ENCODE assay signal across 17 cellular contexts in the genomic region with DNA sequence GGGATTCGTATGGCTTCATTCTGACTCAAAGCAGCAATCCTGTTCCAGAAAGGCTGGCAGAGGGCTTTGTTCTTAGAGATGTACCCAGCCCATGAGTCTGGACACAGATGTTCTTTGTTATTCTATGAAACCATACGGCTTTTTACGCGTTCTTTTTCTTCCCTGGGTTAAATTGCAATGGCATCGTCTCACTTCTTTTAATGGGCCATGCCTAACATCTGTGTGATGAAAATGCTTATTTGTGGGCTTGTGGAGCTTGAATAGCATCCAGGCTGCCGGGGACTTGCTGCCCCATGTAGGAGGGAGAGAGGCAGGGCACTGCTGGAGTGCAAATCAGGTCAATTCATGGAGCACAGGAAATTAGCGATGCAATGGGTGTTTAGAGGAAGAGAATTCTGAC. TPM values are rescaled to one million over a fixed set of nuclear protein-coding genes. Genes with fewer than 3 reads are reported as not detected.
DNase-seq lines count a peak whose midpoint lies in the region; TF ChIP-seq lines count a peak whose summit lies in the region.
"Had no signal": no experiment of that assay in that cellular context is flagged by ENCODE, and none has a peak within 500 bp of the region (broad histone marks: within the 10 kb centered on the region; RNA-seq: fewer than 3 reads in every experiment).

No MANE protein-coding gene starts in this region.

- no peaks in the 10 kb centered on the region for H3K9me3 ChIP-seq in right atrium auricular region
- H3K9me3 ChIP-seq: transverse colon had no signal

- DNase-seq in DMS 273 (lab: John Stamatoyannopoulos, UW; ENCODE audit: unreplicated experiment) (peak; percentile 57), DMS 273 treated with DMSO at 0.1 percent for 48 hours (lab: John Stamatoyannopoulos, UW) (no peak), NCI-H69 (lab: John Stamatoyannopoulos, UW) (peak; percentile 55), epidermal melanocyte (ENCODE audit: insufficient read length, low spot score) (peak; percentile 80), skeletal muscle cell (ENCODE audit: low read depth) (peak; percentile 76), right atrium auricular region (ENCODE audit: low spot score) (no peak), amniotic stem cell (lab: John Stamatoyannopoulos, UW) (no peak)
- DNase-seq in stimulated activated CD4-positive, alpha-beta T cell treated with anti-CD3 and anti-CD28 coated beads, Interleukin-4, amount 100 ng/mL, for 1 hour, result no peak
- DNase-seq: activated CD4-positive, CD25-positive, alpha-beta regulatory T cell; activated effector memory CD4-positive, alpha-beta T cell treated with anti-CD3 and anti-CD28 coated beads, Interleukin-2, amount 50 U/mL, for 16 hours; NCI-H2081 treated with DMSO at 0.1 percent for 48 hours; transverse colon had no signal

- no peaks in the 10 kb centered on the region for H3K4me1 ChIP-seq in right atrium auricular region
- H3K4me1 ChIP-seq: neural progenitor cell had no signal

- no peak overlapping the region for H3K27ac ChIP-seq in right atrium auricular region
- H3K27ac ChIP-seq: 22Rv1, cardiac muscle cell, neural progenitor cell, transverse colon had no signal

- TF ChIP-seq CTCF in right atrium auricular region (IDR thresholded peaks at IDR 0.05), result no peak

- no peaks in the 10 kb centered on the region for H3K36me3 ChIP-seq in right atrium auricular region
- H3K36me3 ChIP-seq: cardiac muscle cell, neural progenitor cell, transverse colon had no signal

- H3K4me3 ChIP-seq in skeletal muscle cell (ENCODE audit: low read depth, low read length) (no peak overlapping the region), right atrium auricular region (no peak overlapping the region)
- H3K4me3 ChIP-seq: cardiac muscle cell, K562, neural progenitor cell, smooth muscle cell, transverse colon had no signal

- H3K27me3 ChIP-seq in right atrium auricular region, result no peaks in the 10 kb centered on the region
- H3K27me3 ChIP-seq: cardiac muscle cell, neural progenitor cell, transverse colon had no signal

RNA-seq across cellular contexts. Expression of gene FAM50B, which starts 19.4 kb away (rescaled TPM):
- total RNA-seq in right atrium auricular region, result 10 to 100 TPM; 10.0 to 19.6 TPM

Comparison
In these comparisons a context has a peak if more than half of its experiments do, and no peak if none do; other contexts are left out.
1. DNase-seq: peak in DMS 273 (single experiment), NCI-H69 (single experiment), epidermal melanocyte (single experiment) and skeletal muscle cell (single experiment); none in DMS 273 treated with DMSO at 0.1 percent for 48 hours (single experiment), right atrium auricular region (single experiment), amniotic stem cell (single experiment) and stimulated activated CD4-positive, alpha-beta T cell treated with anti-CD3 and anti-CD28 coated beads, Interleukin-4, amount 100 ng/mL, for 1 hour (single experiment).